In the genomic region with DNA sequence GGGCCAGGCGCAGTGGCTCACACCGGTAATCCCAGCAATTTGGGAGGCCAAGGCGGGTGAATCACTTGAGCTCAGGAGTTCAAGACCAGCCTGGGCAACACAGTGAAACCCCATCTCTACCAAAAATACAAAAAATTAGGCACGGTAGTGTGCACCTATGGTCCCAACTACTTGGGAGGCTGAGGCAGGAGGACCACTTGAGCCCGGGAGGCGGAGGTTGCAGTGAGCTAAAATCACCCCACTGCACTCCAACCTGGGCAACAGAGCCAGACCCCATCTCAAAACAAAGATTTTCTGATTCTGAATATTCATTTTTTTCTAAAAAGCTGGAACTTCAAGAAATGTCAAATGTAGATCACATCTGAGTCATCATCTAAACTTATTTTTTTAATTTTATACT, we compare ENCODE assay signal across 4 cellular contexts.
TF ChIP-seq lines count a peak whose summit lies in the region.

No MANE protein-coding gene starts in this region.

TF ChIP-seq in HEK293, 187 proteins besides CTCF, POLR2A, EP300 and RAD21:
- peak; percentile 47; the same call in 1 of the 2 replicates for TF ChIP-seq ZNF121 (tag by site-specific recombination; IDR thresholded peaks at IDR 0.05)

TF ChIP-seq in WTC11, 78 proteins besides CTCF, POLR2A, EP300 and RAD21:
- peak; percentile 84; the same call in 1 of the 2 replicates for TF ChIP-seq ZNF121 (CRISPR knock-in tag; IDR thresholded peaks at IDR 0.05)

TF ChIP-seq in K562, 482 proteins besides CTCF, POLR2A, EP300 and RAD21:
- peak; percentile 79; the same call in 1 of the 2 replicates for TF ChIP-seq ZNF121 (CRISPR knock-in tag; conservative IDR thresholded peaks at IDR 0.05)

TF ChIP-seq in HepG2, 621 proteins besides CTCF, POLR2A, EP300 and RAD21:
- TF ChIP-seq ZNF121 (CRISPR knock-in tag; IDR thresholded peaks at IDR 0.05): peak; percentile 73
